20 cellular contexts compared by ENCODE assay signal in the genomic region with DNA sequence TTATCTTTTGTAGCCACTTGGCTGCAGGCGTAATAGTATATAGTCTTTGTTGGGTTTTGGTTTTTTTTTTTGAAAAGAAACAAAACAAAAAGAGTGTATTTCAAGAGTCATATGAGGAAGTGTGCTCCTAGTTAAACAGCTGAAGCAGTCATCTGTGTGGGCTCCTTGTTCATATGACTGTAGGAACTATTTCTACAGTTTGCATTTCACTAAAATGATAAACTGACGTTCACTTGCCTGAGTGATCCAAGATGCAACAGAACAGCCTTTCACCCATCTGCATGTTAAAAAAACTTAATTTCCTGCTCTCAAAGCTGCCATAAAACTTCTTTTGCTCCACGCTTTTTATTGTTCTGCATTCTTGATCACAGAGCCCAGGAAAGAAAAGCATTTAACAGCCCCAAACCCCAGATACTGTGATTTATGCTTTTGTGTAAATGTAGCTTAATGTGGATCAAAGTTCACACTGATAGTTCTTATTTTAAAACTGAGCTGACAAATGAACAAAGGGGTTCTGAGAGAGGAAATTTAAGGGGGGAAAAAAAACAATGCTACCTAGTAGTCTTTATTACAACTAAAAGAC. TPM values are rescaled to one million over a fixed set of nuclear protein-coding genes. Genes with fewer than 3 reads are reported as not detected.
DNase-seq lines count a peak whose midpoint lies in the region; ATAC-seq and TF ChIP-seq lines count a peak whose summit lies in the region.
"Had no signal": no experiment of that assay in that cellular context is flagged by ENCODE, and none has a peak within 500 bp of the region (broad histone marks: within the 10 kb centered on the region; RNA-seq: fewer than 3 reads in every experiment).

No MANE protein-coding gene starts in this region.

- no peak overlapping the region for H2AK5ac ChIP-seq in H9 (ENCODE audit: insufficient read length, low read length)

- no peak overlapping the region for H4K5ac ChIP-seq in H9 (ENCODE audit: insufficient read length, low read depth, low read length)

- no peak overlapping the region for H2BK120ac ChIP-seq in H9 (ENCODE audit: low read depth, low read length, poor library complexity, severe bottlenecking)

- H3K9me3 ChIP-seq in H9 (ENCODE audit: control insufficient read depth, low read depth, low read length) (no peaks in the 10 kb centered on the region), SK-N-MC (ENCODE audit: low read depth, low read length) (no peaks in the 10 kb centered on the region)
- H3K9me3 ChIP-seq: body of pancreas, gastrocnemius medialis, right lobe of liver had no signal

- no peaks in the 10 kb centered on the region for H4K20me1 ChIP-seq in H9 (ENCODE audit: control insufficient read depth, insufficient read depth, insufficient read length)

- H2AFZ ChIP-seq in H9 (ENCODE audit: low read length): no peak overlapping the region

- H3K4me3 Mint-ChIP-seq in H9: no peak overlapping the region
- H3K4me3 Mint-ChIP-seq in neural crest cell: peak overlapping the region; percentile 39
- H3K4me3 Mint-ChIP-seq: effector memory CD8-positive, alpha-beta T cell had no signal

- no peak overlapping the region for H2BK20ac ChIP-seq in H9 (ENCODE audit: low read depth, low read length, poor library complexity, severe bottlenecking)

- no peak overlapping the region for H2BK12ac ChIP-seq in H9 (ENCODE audit: insufficient read length, low read depth, low read length)

- no peak overlapping the region for H3K56ac ChIP-seq in H9 (ENCODE audit: insufficient read length, low read depth, low read length)

- no peak overlapping the region for H3K23ac ChIP-seq in H9 (ENCODE audit: insufficient read length, low read depth, low read length)

- H3K4me1 ChIP-seq in H9 (ENCODE audit: insufficient read depth, low read length): peaks cover 52% of the 10 kb centered on the region; the same call in 1 of the 2 replicates
- H3K4me1 ChIP-seq: right lobe of liver had no signal

- DNase-seq in H9 (no peak), SK-N-MC (ENCODE audit: low read depth, low spot score) (no peak), neural crest cell (ENCODE audit: low read depth, low spot score) (no peak), NCI-H1105 (lab: John Stamatoyannopoulos, UW) (no peak), NOMO-1 treated with dmso at 0.1 percent for 144 hours (lab: John Stamatoyannopoulos, UW; ENCODE audit: unreplicated experiment) (no peak), NCI-H2196 (lab: John Stamatoyannopoulos, UW; ENCODE audit: unreplicated experiment) (no peak)
- DNase-seq: activated gamma-delta T cell treated with Interleukin-2 at 50 U/mL for 16 hours; body of pancreas; C1 segment of cervical spinal cord; effector memory CD8-positive, alpha-beta T cell; gastrocnemius medialis; GDM1; H7; kidney; NCI-H1417 treated with DMSO at 0.1 percent for 48 hours; NCI-H524; right lobe of liver had no signal

- H3K4me2 ChIP-seq in H9 (ENCODE audit: insufficient read depth, insufficient read length, low read length): no peak overlapping the region

- no peak overlapping the region for H3K14ac ChIP-seq in H9 (ENCODE audit: insufficient read depth, low read length)

- H3K4me3 ChIP-seq in SK-N-MC: peak overlapping the region; percentile 42
- H3K4me3 ChIP-seq: body of pancreas, gastrocnemius medialis, right lobe of liver had no signal

- WGBS in H9 (ENCODE audit: extremely low coverage, insufficient read length, low lambda C conversion rate): no CpG with 5 or more reads among the region's 3 CpGs

- H3K9me3 Mint-ChIP-seq in H9: no peaks in the 10 kb centered on the region
- H3K9me3 Mint-ChIP-seq in neural crest cell: no peaks in the 10 kb centered on the region

- no peak overlapping the region for H3K18ac ChIP-seq in H9 (ENCODE audit: insufficient read length, low read depth, low read length)

- no peak for TF ChIP-seq CTCF in H9 (conservative IDR thresholded peaks at IDR 0.05)
- no peak for TF ChIP-seq CTCF in neural crest cell (conservative IDR thresholded peaks at IDR 0.05)

- H3K4ac ChIP-seq in H9 (ENCODE audit: low read depth, low read length): no peak overlapping the region

- H3K9ac ChIP-seq in H9 (ENCODE audit: extremely low read depth, insufficient read length, low read length) (no peak overlapping the region), SK-N-MC (ENCODE audit: insufficient read length) (no peak overlapping the region)

- H3K27me3 ChIP-seq in H9 (ENCODE audit: insufficient read depth, low read length): no peaks in the 10 kb centered on the region
- H3K27me3 ChIP-seq: body of pancreas, gastrocnemius medialis, right lobe of liver had no signal

- no peak overlapping the region for H2BK15ac ChIP-seq in H9 (ENCODE audit: low read depth, low read length)

- H3K27ac ChIP-seq in H9 (ENCODE audit: insufficient read length, low read depth, low read length): no peak overlapping the region
- peak overlapping the region; percentile 57; the same call in 1 of the 2 replicates for H3K27ac ChIP-seq in SK-N-MC
- H3K27ac ChIP-seq: gastrocnemius medialis, right lobe of liver had no signal

- no peak overlapping the region for H3T11ph ChIP-seq in H9 (ENCODE audit: low read length)

- H2BK5ac ChIP-seq in H9 (ENCODE audit: insufficient read length, low read length): no peak overlapping the region

- no peak overlapping the region for H4K91ac ChIP-seq in H9 (ENCODE audit: insufficient read length, low read depth, low read length)

- H3K79me1 ChIP-seq in H9 (ENCODE audit: insufficient read depth, low read depth, low read length, poor library complexity, severe bottlenecking): peaks cover 6% of the 10 kb centered on the region

- H3K36me3 ChIP-seq in SK-N-MC (ENCODE audit: insufficient read depth, low read length): no peaks in the 10 kb centered on the region
- H3K36me3 ChIP-seq: gastrocnemius medialis, right lobe of liver had no signal

- H4K8ac ChIP-seq in H9 (replicated peaks; ENCODE audit: insufficient read length, low read depth, low read length): no peak overlapping the region

- ATAC-seq in GM18498 (IDR thresholded peaks at IDR 0.05; ENCODE audit: unreplicated experiment) (peak; percentile 26), HG02678 (IDR thresholded peaks at IDR 0.05; ENCODE audit: unreplicated experiment) (no peak)
- ATAC-seq: body of pancreas; effector memory CD8-positive, alpha-beta T cell; gastrocnemius medialis; HepG2; right lobe of liver had no signal

- H3K27ac Mint-ChIP-seq in H9 (peak overlapping the region; percentile 30 to 89 (median 74); a peak in 6 of 7 replicates), neural crest cell (ENCODE audit: unreplicated experiment) (peak overlapping the region; percentile 2)
- H3K27ac Mint-ChIP-seq: effector memory CD8-positive, alpha-beta T cell had no signal

- H3K36me3 Mint-ChIP-seq in H9 (ENCODE audit: insufficient read depth in 1 of 3, low read depth in 3 of 3) (peaks cover 9 to 20% (median 18%) of the 10 kb centered on the region in 3 experiments), neural crest cell (ENCODE audit: low read depth) (peaks cover 15% of the 10 kb centered on the region)

- H3K79me2 ChIP-seq in H9 (ENCODE audit: insufficient read depth, low read length): peaks cover 52% of the 10 kb centered on the region

- no peaks in the 10 kb centered on the region for H3K27me3 Mint-ChIP-seq in H9 (ENCODE audit: low read depth)
- H3K27me3 Mint-ChIP-seq in neural crest cell (ENCODE audit: low read depth): no peaks in the 10 kb centered on the region
- H3K27me3 Mint-ChIP-seq: effector memory CD8-positive, alpha-beta T cell had no signal

- H3K23me2 ChIP-seq in H9 (ENCODE audit: insufficient read length, low read depth, low read length, poor library complexity, severe bottlenecking): no peaks in the 10 kb centered on the region

- H3K4me1 Mint-ChIP-seq in H9 (peaks cover 97 to 100% of the 10 kb centered on the region in 2 experiments), neural crest cell (peaks cover 98% of the 10 kb centered on the region)

RNA-seq across cellular contexts. Expression of a gene that starts 43.9 kb away (rescaled TPM):
- total RNA-seq in H9 (2021): 63.7 and 67.0 TPM in 2 replicates
- total RNA-seq in neural crest cell: 106 and 107 TPM in 2 replicates
